In genomic region chr3:57805674-57806073, GRCh38 we compare ENCODE assay signal across 10 cellular contexts. TPM values are rescaled to one million over a fixed set of nuclear protein-coding genes. Genes with fewer than 3 reads are reported as not detected.
DNase-seq lines count a peak whose midpoint lies in the region; ATAC-seq and TF ChIP-seq lines count a peak whose summit lies in the region.
"Had no signal": no experiment of that assay in that cellular context is flagged by ENCODE, and none has a peak within 500 bp of the region (broad histone marks: within the 10 kb centered on the region; RNA-seq: fewer than 3 reads in every experiment).

No MANE protein-coding gene starts in this region.

- peaks cover 2% of the 10 kb centered on the region for H3K4me1 ChIP-seq in testis

- no peaks in the 10 kb centered on the region for H3K36me3 ChIP-seq in testis (ENCODE audit: low read depth, missing control alignments)
- H3K36me3 ChIP-seq: HAP-1 had no signal

- no peak overlapping the region for H3K27ac ChIP-seq in testis

- no peaks in the 10 kb centered on the region for H3K27me3 ChIP-seq in testis

- H3K4me1 Mint-ChIP-seq in HFFc6 (ENCODE audit: low read depth): peaks cover 77% of the 10 kb centered on the region
- H3K4me1 Mint-ChIP-seq in activated naive CD8-positive, alpha-beta T cell treated with anti-CD3 and anti-CD28 coated beads, Interleukin-2, amount 50 U/mL, for 24 hours: peaks cover 59% of the 10 kb centered on the region
- H3K4me1 Mint-ChIP-seq in activated T-helper 1 cell treated with anti-CD3 and anti-CD28 coated beads, Interleukin-12 subunit alpha, Interleukin-12 subunit beta, Interleukin-2, Interleukin-4 antibody, amounts not matched to agents 30 ng/mL and 10 ng/mL and 1 ng/mL, durations not matched to agents 14 hours and 24 hours and 36 hours (ENCODE audit: low read depth): peaks cover 44% of the 10 kb centered on the region

- ATAC-seq in activated naive CD8-positive, alpha-beta T cell treated with anti-CD3 and anti-CD28 coated beads, Interleukin-2, amount 50 U/mL, for 24 hours: peak; percentile 91
- no peak for ATAC-seq in left colon

- DNase-seq in AG08396 (ENCODE audit: low spot score) (peak; percentile 55), HFFc6 (peak; percentile 69), iris pigment epithelial cell (ENCODE audit: low read depth) (peak; percentile 84), NCI-H69 (lab: John Stamatoyannopoulos, UW) (no peak), testis (no peak), left colon (no peak)
- no peak for DNase-seq in activated naive CD8-positive, alpha-beta T cell treated with anti-CD3 and anti-CD28 coated beads, Interleukin-2, amount 50 U/mL, for 24 hours
- DNase-seq in activated T-helper 1 cell treated with anti-CD3 and anti-CD28 coated beads, Interleukin-12 subunit alpha, Interleukin-12 subunit beta, Interleukin-2, Interleukin-4 antibody, amounts not matched to agents 30 ng/mL and 10 ng/mL and 1 ng/mL, durations not matched to agents 14 hours and 24 hours and 36 hours (ENCODE audit: low spot score): no peak
- DNase-seq: activated CD4-positive, alpha-beta T cell treated with anti-CD3 and anti-CD28 coated beads, Interleukin-2, amount 10 ng/mL, durations not matched to agents 24 days and 14 days had no signal

- TF ChIP-seq POLR2A in testis (IDR thresholded peaks at IDR 0.05): no peak

- intact Hi-C loops in activated T-helper 1 cell treated with anti-CD3 and anti-CD28 coated beads, Interleukin-12 subunit alpha, Interleukin-12 subunit beta, Interleukin-2, Interleukin-4 antibody, amounts not matched to agents 30 ng/mL and 10 ng/mL and 1 ng/mL, durations not matched to agents 14 hours and 24 hours and 36 hours (cut with micrococcal nuclease): no loop called here
- intact Hi-C loops in testis (cut with DNase I; ENCODE audit: low total_unique reads) (no loop called here), left colon (cut with DNase I, micrococcal nuclease) (no loop called here)

- WGBS in testis, 2 donors: 85 to 92% methylated on average over 1 of the region's 1 CpG

- no peaks in the 10 kb centered on the region for H3K9me3 ChIP-seq in testis
- H3K9me3 ChIP-seq: HAP-1 had no signal

- no peaks in the 10 kb centered on the region for H3K36me3 Mint-ChIP-seq in HFFc6 (ENCODE audit: low read depth)
- no peaks in the 10 kb centered on the region for H3K36me3 Mint-ChIP-seq in activated naive CD8-positive, alpha-beta T cell treated with anti-CD3 and anti-CD28 coated beads, Interleukin-2, amount 50 U/mL, for 24 hours (ENCODE audit: low read depth)
- H3K36me3 Mint-ChIP-seq in activated T-helper 1 cell treated with anti-CD3 and anti-CD28 coated beads, Interleukin-12 subunit alpha, Interleukin-12 subunit beta, Interleukin-2, Interleukin-4 antibody, amounts not matched to agents 30 ng/mL and 10 ng/mL and 1 ng/mL, durations not matched to agents 14 hours and 24 hours and 36 hours (ENCODE audit: low read depth): peaks cover 1% of the 10 kb centered on the region

- no peaks in the 10 kb centered on the region for H3K9me3 Mint-ChIP-seq in HFFc6
- H3K9me3 Mint-ChIP-seq in activated naive CD8-positive, alpha-beta T cell treated with anti-CD3 and anti-CD28 coated beads, Interleukin-2, amount 50 U/mL, for 24 hours: no peaks in the 10 kb centered on the region
- no peaks in the 10 kb centered on the region for H3K9me3 Mint-ChIP-seq in activated T-helper 1 cell treated with anti-CD3 and anti-CD28 coated beads, Interleukin-12 subunit alpha, Interleukin-12 subunit beta, Interleukin-2, Interleukin-4 antibody, amounts not matched to agents 30 ng/mL and 10 ng/mL and 1 ng/mL, durations not matched to agents 14 hours and 24 hours and 36 hours
- H3K9me3 Mint-ChIP-seq: activated CD4-positive, alpha-beta T cell treated with anti-CD3 and anti-CD28 coated beads, Interleukin-2, amount 10 ng/mL, durations not matched to agents 24 days and 14 days had no signal

- TF ChIP-seq CTCF in HFFc6 (IDR thresholded peaks at IDR 0.05): no peak
- TF ChIP-seq CTCF in testis (IDR thresholded peaks at IDR 0.05): no peak

- no peak overlapping the region for H3K4me3 ChIP-seq in testis
- H3K4me3 ChIP-seq: HAP-1 had no signal

- H3K4me3 Mint-ChIP-seq in HFFc6: no peak overlapping the region
- H3K4me3 Mint-ChIP-seq in activated naive CD8-positive, alpha-beta T cell treated with anti-CD3 and anti-CD28 coated beads, Interleukin-2, amount 50 U/mL, for 24 hours: no peak overlapping the region
- H3K4me3 Mint-ChIP-seq in activated T-helper 1 cell treated with anti-CD3 and anti-CD28 coated beads, Interleukin-12 subunit alpha, Interleukin-12 subunit beta, Interleukin-2, Interleukin-4 antibody, amounts not matched to agents 30 ng/mL and 10 ng/mL and 1 ng/mL, durations not matched to agents 14 hours and 24 hours and 36 hours: no peak overlapping the region
- H3K4me3 Mint-ChIP-seq: activated CD4-positive, alpha-beta T cell treated with anti-CD3 and anti-CD28 coated beads, Interleukin-2, amount 10 ng/mL, durations not matched to agents 24 days and 14 days had no signal

- peak overlapping the region; percentile 62 for H3K27ac Mint-ChIP-seq in HFFc6
- H3K27ac Mint-ChIP-seq in activated naive CD8-positive, alpha-beta T cell treated with anti-CD3 and anti-CD28 coated beads, Interleukin-2, amount 50 U/mL, for 24 hours: no peak overlapping the region
- no peak overlapping the region for H3K27ac Mint-ChIP-seq in activated T-helper 1 cell treated with anti-CD3 and anti-CD28 coated beads, Interleukin-12 subunit alpha, Interleukin-12 subunit beta, Interleukin-2, Interleukin-4 antibody, amounts not matched to agents 30 ng/mL and 10 ng/mL and 1 ng/mL, durations not matched to agents 14 hours and 24 hours and 36 hours
- H3K27ac Mint-ChIP-seq: activated CD4-positive, alpha-beta T cell treated with anti-CD3 and anti-CD28 coated beads, Interleukin-2, amount 10 ng/mL, durations not matched to agents 24 days and 14 days had no signal

- no peaks in the 10 kb centered on the region for H3K27me3 Mint-ChIP-seq in HFFc6 (ENCODE audit: insufficient read depth)
- no peaks in the 10 kb centered on the region for H3K27me3 Mint-ChIP-seq in activated naive CD8-positive, alpha-beta T cell treated with anti-CD3 and anti-CD28 coated beads, Interleukin-2, amount 50 U/mL, for 24 hours
- H3K27me3 Mint-ChIP-seq in activated T-helper 1 cell treated with anti-CD3 and anti-CD28 coated beads, Interleukin-12 subunit alpha, Interleukin-12 subunit beta, Interleukin-2, Interleukin-4 antibody, amounts not matched to agents 30 ng/mL and 10 ng/mL and 1 ng/mL, durations not matched to agents 14 hours and 24 hours and 36 hours (ENCODE audit: insufficient read depth): no peaks in the 10 kb centered on the region
- H3K27me3 Mint-ChIP-seq: activated CD4-positive, alpha-beta T cell treated with anti-CD3 and anti-CD28 coated beads, Interleukin-2, amount 10 ng/mL, durations not matched to agents 24 days and 14 days had no signal

RNA-seq across cellular contexts. Expression of gene SLMAP, which starts 49.6 kb away (rescaled TPM):
- 10 to 100 TPM; 51.1 to 54.8 (median 52.3) TPM for total RNA-seq in HFFc6 (2021; fragmentation: NEBNext Ultra II Directional; extraction: Animal tissue kit (Norgen Biotek cat#: 25700))
- total RNA-seq in activated T-helper 1 cell treated with anti-CD3 and anti-CD28 coated beads, Interleukin-12 subunit alpha, Interleukin-12 subunit beta, Interleukin-2, Interleukin-4 antibody, amounts not matched to agents 30 ng/mL and 10 ng/mL and 1 ng/mL, durations not matched to agents 14 hours and 24 hours and 36 hours: 60.3 and 64.0 TPM in 2 replicates
- total RNA-seq in testis: 100 to 1,000 TPM; 120 to 126 TPM
- polyA plus RNA-seq in testis (ENCODE audit: insufficient read depth, low read depth, low replicate concordance): 58.8 TPM
- total RNA-seq in left colon: 100 to 1,000 TPM in 1 of 2 donors, 10 to 100 TPM in 1; 75.7 to 114 TPM

Comparison
In these comparisons a context has a peak if more than half of its experiments do, and no peak if none do; other contexts are left out.
1. DNase-seq: peak in AG08396 (single experiment), HFFc6 (single experiment) and iris pigment epithelial cell (single experiment); none in activated naive CD8-positive, alpha-beta T cell treated with anti-CD3 and anti-CD28 coated beads, Interleukin-2, amount 50 U/mL, for 24 hours (single experiment), activated T-helper 1 cell treated with anti-CD3 and anti-CD28 coated beads, Interleukin-12 subunit alpha, Interleukin-12 subunit beta, Interleukin-2, Interleukin-4 antibody, amounts not matched to agents 30 ng/mL and 10 ng/mL and 1 ng/mL, durations not matched to agents 14 hours and 24 hours and 36 hours (single experiment), NCI-H69 (single experiment), testis (single experiment) and left colon (0 of 2).